1 cellular context compared by ENCODE assay signal in the genomic region with DNA sequence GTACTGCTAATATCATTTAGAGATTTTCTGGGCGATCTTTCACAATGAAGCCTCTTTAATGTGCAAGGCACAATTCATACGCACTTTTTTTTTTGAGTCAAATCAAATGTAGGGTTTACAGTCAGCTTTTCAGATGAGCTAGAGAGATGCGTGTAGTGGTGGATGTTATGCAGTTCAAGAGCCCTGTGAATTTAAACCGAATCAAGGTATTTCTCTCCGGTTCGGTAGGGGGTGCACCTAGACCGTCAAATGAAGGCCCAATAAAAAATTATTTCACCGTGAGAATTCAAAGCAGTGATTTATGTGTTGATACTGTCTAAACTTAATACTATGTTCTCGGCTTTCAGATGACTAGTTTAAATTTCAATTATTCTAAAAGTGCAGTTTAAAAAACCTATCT.
TF ChIP-seq lines count a peak whose summit lies in the region.

No MANE protein-coding gene starts in this region.

TF ChIP-seq in GM23338, 12 proteins besides CTCF, POLR2A, EP300 and RAD21 (continued from another document):
- TF ChIP-seq, protein P1, sequence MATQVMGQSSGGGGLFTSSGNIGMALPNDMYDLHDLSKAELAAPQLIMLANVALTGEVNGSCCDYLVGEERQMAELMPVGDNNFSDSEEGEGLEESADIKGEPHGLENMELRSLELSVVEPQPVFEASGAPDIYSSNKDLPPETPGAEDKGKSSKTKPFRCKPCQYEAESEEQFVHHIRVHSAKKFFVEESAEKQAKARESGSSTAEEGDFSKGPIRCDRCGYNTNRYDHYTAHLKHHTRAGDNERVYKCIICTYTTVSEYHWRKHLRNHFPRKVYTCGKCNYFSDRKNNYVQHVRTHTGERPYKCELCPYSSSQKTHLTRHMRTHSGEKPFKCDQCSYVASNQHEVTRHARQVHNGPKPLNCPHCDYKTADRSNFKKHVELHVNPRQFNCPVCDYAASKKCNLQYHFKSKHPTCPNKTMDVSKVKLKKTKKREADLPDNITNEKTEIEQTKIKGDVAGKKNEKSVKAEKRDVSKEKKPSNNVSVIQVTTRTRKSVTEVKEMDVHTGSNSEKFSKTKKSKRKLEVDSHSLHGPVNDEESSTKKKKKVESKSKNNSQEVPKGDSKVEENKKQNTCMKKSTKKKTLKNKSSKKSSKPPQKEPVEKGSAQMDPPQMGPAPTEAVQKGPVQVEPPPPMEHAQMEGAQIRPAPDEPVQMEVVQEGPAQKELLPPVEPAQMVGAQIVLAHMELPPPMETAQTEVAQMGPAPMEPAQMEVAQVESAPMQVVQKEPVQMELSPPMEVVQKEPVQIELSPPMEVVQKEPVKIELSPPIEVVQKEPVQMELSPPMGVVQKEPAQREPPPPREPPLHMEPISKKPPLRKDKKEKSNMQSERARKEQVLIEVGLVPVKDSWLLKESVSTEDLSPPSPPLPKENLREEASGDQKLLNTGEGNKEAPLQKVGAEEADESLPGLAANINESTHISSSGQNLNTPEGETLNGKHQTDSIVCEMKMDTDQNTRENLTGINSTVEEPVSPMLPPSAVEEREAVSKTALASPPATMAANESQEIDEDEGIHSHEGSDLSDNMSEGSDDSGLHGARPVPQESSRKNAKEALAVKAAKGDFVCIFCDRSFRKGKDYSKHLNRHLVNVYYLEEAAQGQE (IDR thresholded peaks at IDR 0.05; ENCODE audit: unreplicated experiment), result no peak
- no peak for TF ChIP-seq ZNF114 (CRISPR knock-in tag; IDR thresholded peaks at IDR 0.05)
- TF ChIP-seq STAT1 (IDR thresholded peaks at IDR 0.05; ENCODE audit: unreplicated experiment), result no peak
